Comparison of ENCODE assay signal across 29 cellular contexts in the genomic region with DNA sequence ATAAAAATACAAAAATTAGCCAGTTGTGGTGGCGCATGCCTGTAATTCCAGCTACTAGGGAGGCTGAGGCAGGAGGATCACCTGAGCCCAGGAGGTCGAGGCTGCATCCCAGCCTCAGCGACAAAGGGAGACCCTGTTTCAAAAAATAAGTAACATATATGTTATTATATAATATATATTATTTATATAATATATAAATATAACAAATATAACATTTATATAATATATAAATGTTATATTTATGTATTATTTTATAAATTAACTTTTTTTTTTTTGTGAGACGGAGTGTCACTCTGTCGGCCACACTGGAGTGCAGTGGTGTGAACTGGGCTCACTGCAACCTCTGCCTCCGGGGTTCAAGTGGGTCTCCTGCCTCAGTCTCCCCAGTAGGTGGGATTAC. TPM values are rescaled to one million over a fixed set of nuclear protein-coding genes. Genes with fewer than 3 reads are reported as not detected.
A peak's percentile ranks its signal among the peaks of the same experiment; 100 is the strongest.
DNase-seq lines count a peak whose midpoint lies in the region; ATAC-seq, FAIRE-seq and TF ChIP-seq lines count a peak whose summit lies in the region.
"Had no signal": no experiment of that assay in that cellular context is flagged by ENCODE, and none has a peak within 500 bp of the region (broad histone marks: within the 10 kb centered on the region; RNA-seq: fewer than 3 reads in every experiment).

No MANE protein-coding gene starts in this region.

- FAIRE-seq in A549 (lab: Jason Lieb, UNC) = no peak
- FAIRE-seq: GM19239, islet of Langerhans, RCC 7860 had no signal

- H3K4me3 ChIP-seq in A549 (no peak overlapping the region), OCI-LY7 (ENCODE audit: low read depth, low read length, poor library complexity, severe bottlenecking) (no peak overlapping the region), A673 (ENCODE audit: low read depth, low read length, poor library complexity, severe bottlenecking) (no peak overlapping the region), mesendoderm (ENCODE audit: low read length) (no peak overlapping the region)
- H3K4me3 ChIP-seq in CD4-positive, CD25-positive, alpha-beta regulatory T cell (ENCODE audit: low read depth, low read length) = no peak overlapping the region

- TF ChIP-seq CTCF in A549 (IDR thresholded peaks at IDR 0.05) (no peak), OCI-LY7 (conservative IDR thresholded peaks at IDR 0.05; ENCODE audit: low read length) (no peak), A673 (conservative IDR thresholded peaks at IDR 0.05; ENCODE audit: low read depth, low read length) (no peak)

- H3K9me3 Mint-ChIP-seq in CD4-positive, CD25-positive, alpha-beta regulatory T cell = no peaks in the 10 kb centered on the region
- no peaks in the 10 kb centered on the region for H3K9me3 Mint-ChIP-seq in immature natural killer cell
- H3K9me3 Mint-ChIP-seq: activated CD4-positive, alpha-beta T cell treated with anti-CD3 and anti-CD28 coated beads, Interleukin-2, amount 10 ng/mL, durations not matched to agents 24 days and 14 days; dendritic cell treated with granulocyte-macrophage colony-stimulating factor and Interleukin-4, amounts not matched to agents 40 ng/mL and 50 ng/mL, for 4 days; stimulated activated naive B cell treated with anti-CD40 and anti-IgM and Interleukin-4, amounts not matched to agents 10 μg/mL and 1 μg/mL and 100 μg/mL, for 72 hours; type B pancreatic cell had no signal

- no peak overlapping the region for H3K23ac ChIP-seq in mesendoderm (ENCODE audit: low read length)

- TF ChIP-seq EP300 in A549 (IDR thresholded peaks at IDR 0.05) = no peak

- CTCF ChIA-PET in A549 (lab: Yijun Ruan, JAX) = interaction anchor here (1.3 kb wide), 1 partner anchor 47 kb away, joined by 4 read pairs; no protein-coding TSS in a partner anchor
- CTCF ChIA-PET in OCI-LY7 (lab: Charles Lee; ENCODE audit: unreplicated experiment) = no interaction called here
- CTCF ChIA-PET in A673 (lab: Charles Lee) = no interaction called here

- H2AK5ac ChIP-seq in mesendoderm (ENCODE audit: low read length) = no peak overlapping the region

- H4K8ac ChIP-seq in mesendoderm (ENCODE audit: low read depth, low read length) = no peak overlapping the region

- H2AFZ ChIP-seq in OCI-LY7 (ENCODE audit: low read length) = no peak overlapping the region

- H3K36me3 Mint-ChIP-seq in CD4-positive, CD25-positive, alpha-beta regulatory T cell = no peaks in the 10 kb centered on the region
- peaks cover 0 to under 1% (median under 1%) of the 10 kb centered on the region in 3 donors for H3K36me3 Mint-ChIP-seq in immature natural killer cell

- peaks cover 0 to 36% (median 18%) of the 10 kb centered on the region in 4 donors for H3K4me1 Mint-ChIP-seq in CD4-positive, CD25-positive, alpha-beta regulatory T cell
- peaks cover 27 to 28% of the 10 kb centered on the region in 2 donors for H3K4me1 Mint-ChIP-seq in immature natural killer cell

- no peaks in the 10 kb centered on the region for H3K27me3 ChIP-seq in CD4-positive, CD25-positive, alpha-beta regulatory T cell (ENCODE audit: control insufficient read depth, insufficient read depth, low read length)
- H3K27me3 ChIP-seq in A673 (replicated peaks; ENCODE audit: insufficient read depth, low read depth, low read length, poor library complexity) = no peaks in the 10 kb centered on the region
- no peaks in the 10 kb centered on the region for H3K27me3 ChIP-seq in mesendoderm (ENCODE audit: insufficient read depth, low read length, poor library complexity)

- peaks cover 12% of the 10 kb centered on the region for H3K79me1 ChIP-seq in mesendoderm (ENCODE audit: low read length)

- whole genome bisulfite sequencing in A549 (ENCODE audit: missing lambda C conversion rate) = 96% methylated on average over 6 of the region's 6 CpGs
- no CpG with 5 or more reads among the region's 6 CpGs for WGBS in mesendoderm (ENCODE audit: extremely low coverage, insufficient coverage, low lambda C conversion rate)

- H3K9me3 ChIP-seq in A549 = no peaks in the 10 kb centered on the region
- H3K9me3 ChIP-seq in CD4-positive, CD25-positive, alpha-beta regulatory T cell (ENCODE audit: control insufficient read depth in 2 of 2, low read length in 2 of 2) = no peaks in the 10 kb centered on the region
- no peaks in the 10 kb centered on the region for H3K9me3 ChIP-seq in OCI-LY7 (ENCODE audit: low read length)
- no peaks in the 10 kb centered on the region for H3K9me3 ChIP-seq in A673 (ENCODE audit: low read depth, low read length, poor library complexity, severe bottlenecking)

- H3K4me2 ChIP-seq in A549 = 0 out of 3 replicates have a peak overlapping the region, but pooled peaks have one; percentile 87
- 0 out of 2 replicates have a peak overlapping the region, but pooled peaks have one; percentile 70 for H3K4me2 ChIP-seq in OCI-LY7 (ENCODE audit: low read length)
- no peak overlapping the region for H3K4me2 ChIP-seq in mesendoderm (ENCODE audit: low read length)

- H3K4me3 Mint-ChIP-seq in CD4-positive, CD25-positive, alpha-beta regulatory T cell = peak overlapping the region in 3 of 4 donors; percentile 93 to 99 (median 95)
- H3K4me3 Mint-ChIP-seq in immature natural killer cell = peak overlapping the region in 4 of 5 donors; percentile 89 to 92 (median 91)

- TF ChIP-seq POLR2A in A549 (IDR thresholded peaks at IDR 0.05; ENCODE audit: low read length) = no peak

- H3K27me3 Mint-ChIP-seq in CD4-positive, CD25-positive, alpha-beta regulatory T cell = peaks cover 9% of the 10 kb centered on the region
- peaks cover 0 to 18% (median 4%) of the 10 kb centered on the region in 3 donors for H3K27me3 Mint-ChIP-seq in immature natural killer cell (ENCODE audit: low read depth in 3 of 3)
- H3K27me3 Mint-ChIP-seq: dendritic cell treated with granulocyte-macrophage colony-stimulating factor and Interleukin-4, amounts not matched to agents 40 ng/mL and 50 ng/mL, for 4 days; stimulated activated naive B cell treated with anti-CD40 and anti-IgM and Interleukin-4, amounts not matched to agents 10 μg/mL and 1 μg/mL and 100 μg/mL, for 72 hours; type B pancreatic cell had no signal

- no peaks in the 10 kb centered on the region for H3K9me2 ChIP-seq in OCI-LY7 (ENCODE audit: insufficient read depth, low read length)

- H3K27ac Mint-ChIP-seq in CD4-positive, CD25-positive, alpha-beta regulatory T cell = peak overlapping the region in 2 of 3 donors; percentile 95 to 98
- H3K27ac Mint-ChIP-seq in immature natural killer cell = peak overlapping the region in 2 of 6 donors; percentile 95 to 96

- no peak for DNase-seq in A549 (ENCODE audit: low read depth in 1 of 2, low spot score in 1 of 2)
- no peak for DNase-seq in CD4-positive, CD25-positive, alpha-beta regulatory T cell
- DNase-seq in OCI-LY7 (ENCODE audit: low spot score) = no peak
- DNase-seq in immature natural killer cell = no peak
- no peak for DNase-seq in A673 (ENCODE audit: low spot score)
- no peak for DNase-seq in mesendoderm
- DNase-seq in sciatic nerve (ENCODE audit: low spot score) = no peak
- DNase-seq: activated CD4-positive, alpha-beta T cell treated with anti-CD3 and anti-CD28 coated beads, Interleukin-2, amount 10 ng/mL, durations not matched to agents 24 days and 14 days; activated naive CD4-positive, alpha-beta T cell treated with Interleukin-2 at 50 U/mL for 16 hours; activated T-cell treated with anti-CD3 and anti-CD28 coated beads, Interleukin-2, amount 50 U/mL, for 48 hours; glutamatergic neuron; GOT3; mesenchymal stem cell; NCI-H1092 treated with DMSO at 0.1 percent for 48 hours; NCI-H1694 treated with DMSO at 0.1 percent for 48 hours; NCI-H446; NCI-H774; SHP77 treated with DMSO at 0.1 percent for 48 hours; stimulated activated CD4-positive, alpha-beta T cell treated with anti-CD3 and anti-CD28 coated beads, Interleukin-15, amount 100 ng/mL, for 24 hours; stimulated activated naive B cell treated with anti-CD40 and anti-IgM and Interleukin-4, amounts not matched to agents 10 μg/mL and 1 μg/mL and 100 μg/mL, for 72 hours; T-helper 9 cell had no signal

- POLR2A ChIA-PET in A549 (lab: Yijun Ruan, JAX) (interaction anchor here (1.2 kb wide), 1 partner anchor 47 kb away, joined by 4 read pairs; no protein-coding TSS in a partner anchor), OCI-LY7 (lab: Charles Lee) (interaction anchor here (1.3 kb wide), 1 partner anchor 9 kb away, joined by 3 read pairs; no protein-coding TSS in a partner anchor), A673 (lab: Charles Lee; ENCODE audit: low non-redundant PET) (no interaction called here)

- no peak for TF ChIP-seq RAD21 in A549 (conservative IDR thresholded peaks at IDR 0.05 in 1 of 2, IDR thresholded peaks at IDR 0.05 in 1 of 2)

- no peaks in the 10 kb centered on the region for H3K36me3 ChIP-seq in CD4-positive, CD25-positive, alpha-beta regulatory T cell (ENCODE audit: control insufficient read depth, insufficient read depth, low read length)
- no peaks in the 10 kb centered on the region for H3K36me3 ChIP-seq in OCI-LY7 (ENCODE audit: insufficient read depth, low read length)
- H3K36me3 ChIP-seq in A673 (ENCODE audit: insufficient read depth, low read length, poor library complexity, severe bottlenecking) = no peaks in the 10 kb centered on the region
- H3K36me3 ChIP-seq in mesendoderm (ENCODE audit: control insufficient read depth, insufficient read depth, low read length) = no peaks in the 10 kb centered on the region

- H3K56ac ChIP-seq in mesendoderm (ENCODE audit: low read length) = no peak overlapping the region

- H3K27ac ChIP-seq in A549 = no peak overlapping the region; a peak in 1 of 6 replicates
- H3K27ac ChIP-seq in CD4-positive, CD25-positive, alpha-beta regulatory T cell (ENCODE audit: insufficient read depth, low read length, poor library complexity, severe bottlenecking) = no peak overlapping the region
- no peak overlapping the region for H3K27ac ChIP-seq in OCI-LY7 (ENCODE audit: low read depth, low read length, poor library complexity, severe bottlenecking)
- H3K27ac ChIP-seq in A673 (ENCODE audit: low read depth, low read length, poor library complexity, severe bottlenecking) = no peak overlapping the region
- H3K27ac ChIP-seq in mesendoderm (ENCODE audit: low read depth, low read length) = no peak overlapping the region

- no peaks in the 10 kb centered on the region; the same call in 1 of the 2 replicates for H4K20me1 ChIP-seq in OCI-LY7 (ENCODE audit: insufficient read depth, low read length)

- intact Hi-C loops in OCI-LY7 (cut with micrococcal nuclease; ENCODE audit: unreplicated experiment) = no loop called here
- intact Hi-C loops in A673 (cut with micrococcal nuclease; ENCODE audit: unreplicated experiment) = no loop called here
- intact Hi-C loops in sciatic nerve (cut with DNase I) = no loop called here

- no peak overlapping the region for H2BK5ac ChIP-seq in mesendoderm (ENCODE audit: low read length)

- no peak overlapping the region for H4K5ac ChIP-seq in mesendoderm (ENCODE audit: low read length)

- peaks cover 12% of the 10 kb centered on the region for H3K4me1 ChIP-seq in A549
- peaks cover 23% of the 10 kb centered on the region for H3K4me1 ChIP-seq in CD4-positive, CD25-positive, alpha-beta regulatory T cell (ENCODE audit: control insufficient read depth, insufficient read depth, low read length, poor library complexity, severe bottlenecking)
- peaks cover 14% of the 10 kb centered on the region for H3K4me1 ChIP-seq in OCI-LY7 (ENCODE audit: insufficient read depth, low read length, poor library complexity, severe bottlenecking)
- peaks cover 4% of the 10 kb centered on the region for H3K4me1 ChIP-seq in A673 (ENCODE audit: insufficient read depth, low read length, poor library complexity, severe bottlenecking)
- peaks cover 8% of the 10 kb centered on the region for H3K4me1 ChIP-seq in mesendoderm (ENCODE audit: control insufficient read depth, low read depth, low read length)

- no peak for ATAC-seq in A549
- ATAC-seq in CD4-positive, CD25-positive, alpha-beta regulatory T cell (ENCODE audit: low read depth in 2 of 2) = no peak
- ATAC-seq in sciatic nerve = no peak
- ATAC-seq in HG03571 (IDR thresholded peaks at IDR 0.05; ENCODE audit: unreplicated experiment) = no peak
- ATAC-seq: esophagus mucosa; left lobe of liver; stimulated activated naive B cell treated with anti-CD40 and anti-IgM and Interleukin-4, amounts not matched to agents 10 μg/mL and 1 μg/mL and 100 μg/mL, for 72 hours had no signal

- no peak overlapping the region for H3K4ac ChIP-seq in mesendoderm (ENCODE audit: low read depth, low read length)

- H3K79me2 ChIP-seq in OCI-LY7 (ENCODE audit: insufficient read depth, low read depth, low read length) (no peaks in the 10 kb centered on the region), mesendoderm (ENCODE audit: control insufficient read depth, insufficient read depth, low read length) (peaks cover 16% of the 10 kb centered on the region)

- BruUV-seq in OCI-LY7 (replicated peaks; lab: Mats Ljungman, UMichigan) (no TSS peak), A673 (replicated peaks; lab: Mats Ljungman, UMichigan) (no TSS peak)

- no peak overlapping the region for H3K18ac ChIP-seq in mesendoderm (ENCODE audit: low read length)

- no peak overlapping the region for H3K9ac ChIP-seq in mesendoderm (ENCODE audit: low read length)

- H2BK15ac ChIP-seq in mesendoderm (replicated peaks; ENCODE audit: low read depth) = no peak overlapping the region

- no peak overlapping the region for H2BK120ac ChIP-seq in mesendoderm (ENCODE audit: low read depth, low read length)

RNA-seq across cellular contexts. Expression of a gene that starts 1.5 kb away (rescaled TPM):
- polyA plus RNA-seq in A549 (2011; rRNA removed) (69.6 and 71.1 TPM in 2 replicates), A549 (2017; fragmentation: RNase III; extraction: RNeasy Plus Mini Kit Qiagen cat#74134 plus additional on column Dnase treatment) (81.3 to 109 TPM (median 103 TPM) in 3 replicates), immature natural killer cell (10 to 100 TPM; 49.5 to 68.9 (median 64.4) TPM)
- 93.7 and 128 TPM in 2 replicates for polyA plus RNA-seq in A549 (2012; cell fraction: cytosol; rRNA removed)
- polyA plus RNA-seq in A549 (2012; cell fraction: nucleus; rRNA removed) = 328 and 664 TPM in 2 replicates
- polyA minus RNA-seq in A549 (2011; rRNA and poly(A)+ RNA removed) = 88.6 and 115 TPM in 2 replicates
- total RNA-seq in CD4-positive, CD25-positive, alpha-beta regulatory T cell = 68.0 TPM
- polyA plus RNA-seq in CD4-positive, CD25-positive, alpha-beta regulatory T cell = 10 to 100 TPM; 51.3 to 64.3 (median 59.7) TPM
- total RNA-seq in OCI-LY7 (2014; rRNA removed; shearing (Covaris generic)) = 30.8 and 41.5 TPM in 2 replicates
- total RNA-seq in OCI-LY7 (2022) (38.3 and 45.2 TPM in 2 replicates), A673 (2021) (99.3 and 104 TPM in 2 replicates), sciatic nerve (89.2 TPM)
- 61.3 TPM for polyA plus RNA-seq in mesendoderm (2013, experiment 1 of 2)
- polyA plus RNA-seq in mesendoderm (2013, experiment 2 of 2) = 59.2 TPM

RNA-seq across cellular contexts. Expression of a gene that starts 34.6 kb away (rescaled TPM):
- polyA plus RNA-seq in A549 (2011; rRNA removed) (61.3 and 65.2 TPM in 2 replicates), A549 (2017; fragmentation: RNase III; extraction: RNeasy Plus Mini Kit Qiagen cat#74134 plus additional on column Dnase treatment) (50.3 to 62.0 TPM (median 59.8 TPM) in 3 replicates), immature natural killer cell (100 to 1,000 TPM in 2 of 3 donors, 10 to 100 TPM in 1; 79.5 to 161 (median 104) TPM)
- polyA plus RNA-seq in A549 (2012; cell fraction: cytosol; rRNA removed) = 68.6 and 92.9 TPM in 2 replicates
- polyA plus RNA-seq in A549 (2012; cell fraction: nucleus; rRNA removed) = 111 and 114 TPM in 2 replicates
- polyA minus RNA-seq in A549 (2011; rRNA and poly(A)+ RNA removed) = 70.3 and 85.9 TPM in 2 replicates
- 194 TPM for total RNA-seq in CD4-positive, CD25-positive, alpha-beta regulatory T cell
- 100 to 1,000 TPM; 118 to 146 (median 121) TPM for polyA plus RNA-seq in CD4-positive, CD25-positive, alpha-beta regulatory T cell
- 10.9 and 20.3 TPM in 2 replicates for total RNA-seq in OCI-LY7 (2014; rRNA removed; shearing (Covaris generic))
- total RNA-seq in OCI-LY7 (2022) (18.6 and 23.8 TPM in 2 replicates), A673 (2021) (86.5 and 89.4 TPM in 2 replicates), sciatic nerve (72.8 TPM)
- 25.5 TPM for polyA plus RNA-seq in mesendoderm (2013, experiment 1 of 2)
- 23.7 TPM for polyA plus RNA-seq in mesendoderm (2013, experiment 2 of 2)
